ENCODE assay signal across 16 cellular contexts in the genomic region with DNA sequence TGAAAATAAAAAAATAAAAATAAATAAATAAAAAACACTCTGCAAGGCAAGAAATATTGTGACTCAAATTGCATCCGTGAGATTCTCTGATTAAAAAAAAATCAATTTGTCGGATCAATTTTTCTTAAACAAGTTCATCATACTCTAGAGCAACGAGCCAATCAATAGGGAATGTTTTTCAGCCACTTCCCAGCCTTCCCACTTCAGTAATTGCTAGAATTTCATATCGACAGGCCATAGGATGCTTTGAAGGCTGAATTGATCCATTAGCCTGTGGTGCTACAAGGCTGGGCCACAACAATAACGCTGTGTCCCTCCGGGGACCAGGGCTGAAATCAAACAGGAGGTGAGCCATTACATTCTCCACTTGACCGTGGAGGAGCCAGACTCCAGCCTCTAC.
DNase-seq lines count a peak whose midpoint lies in the region; ATAC-seq, FAIRE-seq and TF ChIP-seq lines count a peak whose summit lies in the region.
"Had no signal": no experiment of that assay in that cellular context is flagged by ENCODE, and none has a peak within 500 bp of the region (broad histone marks: within the 10 kb centered on the region; RNA-seq: fewer than 3 reads in every experiment).

No MANE protein-coding gene starts in this region.

- H3K27ac ChIP-seq in BLaER1 treated with 17β-estradiol and CSF1 and Interleukin-3, amounts not matched to agents 10 nM and 100 nM, result no peak overlapping the region
- H3K27ac ChIP-seq in keratinocyte (ENCODE audit: control insufficient read depth, insufficient read depth, low read length), result no peak overlapping the region
- no peak overlapping the region for H3K27ac ChIP-seq in trophoblast cell (ENCODE audit: low read depth, low read length)
- H3K27ac ChIP-seq: C4-2B had no signal

- H4K20me1 ChIP-seq in BLaER1 treated with 17β-estradiol and CSF1 and Interleukin-3, amounts not matched to agents 10 nM and 100 nM, result no peaks in the 10 kb centered on the region
- H4K20me1 ChIP-seq in Loucy (ENCODE audit: insufficient read depth, low read length, poor library complexity, severe bottlenecking) (no peaks in the 10 kb centered on the region), keratinocyte (ENCODE audit: control insufficient read depth, extremely low read depth, insufficient read depth, low read length) (no peaks in the 10 kb centered on the region)

- H4K91ac ChIP-seq in trophoblast cell (ENCODE audit: low read depth, low read length), result peak overlapping the region; percentile 50

- no peaks in the 10 kb centered on the region for H3F3A ChIP-seq in Loucy (ENCODE audit: low read depth)

- peak overlapping the region; percentile 69 for H2BK12ac ChIP-seq in trophoblast cell (ENCODE audit: low read length)

- H3K79me2 ChIP-seq in Loucy (ENCODE audit: insufficient read depth, low read length), result no peaks in the 10 kb centered on the region
- H3K79me2 ChIP-seq in keratinocyte (ENCODE audit: control insufficient read depth, insufficient read depth, low read length), result no peaks in the 10 kb centered on the region
- no peaks in the 10 kb centered on the region for H3K79me2 ChIP-seq in trophoblast cell (ENCODE audit: control insufficient read depth, insufficient read depth, low read length, poor library complexity)

- H3K14ac ChIP-seq in trophoblast cell (ENCODE audit: low read length), result peak overlapping the region; percentile 1

- H3K79me1 ChIP-seq in trophoblast cell (ENCODE audit: low read length), result peaks cover 13% of the 10 kb centered on the region

- H3K36me3 ChIP-seq in BLaER1 treated with 17β-estradiol and CSF1 and Interleukin-3, amounts not matched to agents 10 nM and 100 nM, result no peaks in the 10 kb centered on the region
- H3K36me3 ChIP-seq in Loucy (ENCODE audit: insufficient read depth, low read length) (no peaks in the 10 kb centered on the region), keratinocyte (ENCODE audit: control insufficient read depth in 2 of 2, extremely low read depth in 1 of 2, insufficient read depth in 2 of 2, low read length in 2 of 2) (no peaks in the 10 kb centered on the region), trophoblast cell (ENCODE audit: control insufficient read depth in 1 of 2, insufficient read depth in 2 of 2, low read length in 2 of 2) (no peaks in the 10 kb centered on the region)

- H3K4me1 ChIP-seq in BLaER1 treated with 17β-estradiol and CSF1 and Interleukin-3, amounts not matched to agents 10 nM and 100 nM, result peaks cover 14 to 75% (median 35%) of the 10 kb centered on the region in 10 experiments
- peaks cover 15% of the 10 kb centered on the region for H3K4me1 ChIP-seq in Loucy (ENCODE audit: insufficient read depth, low read length, poor library complexity, severe bottlenecking)
- H3K4me1 ChIP-seq in keratinocyte (ENCODE audit: control insufficient read depth, extremely low read depth, insufficient read depth, low read length), result peaks cover 19% of the 10 kb centered on the region
- peaks cover 12 to 19% of the 10 kb centered on the region in 2 experiments for H3K4me1 ChIP-seq in trophoblast cell (ENCODE audit: control insufficient read depth in 1 of 2, insufficient read depth in 2 of 2, low read length in 2 of 2)
- H3K4me1 ChIP-seq: Caco-2 had no signal

- no peak for ATAC-seq in HG02642 (IDR thresholded peaks at IDR 0.05; ENCODE audit: poor library complexity, unreplicated experiment)
- ATAC-seq: K562 had no signal

- no CpG with 5 or more reads among the region's 7 CpGs for WGBS in trophoblast cell (ENCODE audit: extremely low coverage, insufficient coverage, insufficient read length)

- H2AFZ ChIP-seq in Loucy (ENCODE audit: low read length) (peak overlapping the region; percentile 92), keratinocyte (ENCODE audit: control insufficient read depth, low read length) (peak overlapping the region; percentile 6), trophoblast cell (ENCODE audit: insufficient read depth, low read length, poor library complexity) (no peak overlapping the region)

- no peak overlapping the region for H3K23ac ChIP-seq in trophoblast cell (ENCODE audit: low read length)

- no peak overlapping the region for H4K12ac ChIP-seq in trophoblast cell (ENCODE audit: low read depth, low read length)

- dilution Hi-C loops in keratinocyte (cut with MboI; ENCODE audit: extremely low pct_ligation_motif_present, low sequenced_read_pairs), result no loop called here

- H3K4me2 ChIP-seq in BLaER1 treated with 17β-estradiol and CSF1 and Interleukin-3, amounts not matched to agents 10 nM and 100 nM, result peak overlapping the region in 10 of 11 experiments; percentile 30 to 76 (median 55); a peak in 19 of 22 replicates
- H3K4me2 ChIP-seq in Loucy (ENCODE audit: low read depth, low read length, poor library complexity, severe bottlenecking), result peak overlapping the region; percentile 28
- H3K4me2 ChIP-seq in keratinocyte (ENCODE audit: control insufficient read depth, extremely low read depth, insufficient read depth, low read depth, low read length), result no peak overlapping the region
- no peak overlapping the region for H3K4me2 ChIP-seq in trophoblast cell (ENCODE audit: low read length)

- no peaks in the 10 kb centered on the region for H3K27me3 ChIP-seq in BLaER1 treated with 17β-estradiol and CSF1 and Interleukin-3, amounts not matched to agents 10 nM and 100 nM
- no peaks in the 10 kb centered on the region for H3K27me3 ChIP-seq in Loucy (ENCODE audit: insufficient read depth, low read length, poor library complexity, severe bottlenecking)
- H3K27me3 ChIP-seq in keratinocyte (ENCODE audit: control insufficient read depth, extremely low read depth, insufficient read depth, low read length), result no peaks in the 10 kb centered on the region
- no peaks in the 10 kb centered on the region for H3K27me3 ChIP-seq in trophoblast cell (ENCODE audit: insufficient read depth, low read length)

- peak overlapping the region; percentile 78 for H2BK120ac ChIP-seq in trophoblast cell (ENCODE audit: insufficient read depth, low read length, poor library complexity)

- H4K8ac ChIP-seq in trophoblast cell (ENCODE audit: low read depth, low read length), result peak overlapping the region; percentile 35

- H3K18ac ChIP-seq in trophoblast cell (ENCODE audit: low read length), result no peak overlapping the region

- H3K9me3 ChIP-seq in BLaER1 treated with 17β-estradiol and CSF1 and Interleukin-3, amounts not matched to agents 10 nM and 100 nM (replicated peaks in 1 of 11), result no peaks in the 10 kb centered on the region
- H3K9me3 ChIP-seq in Loucy (ENCODE audit: insufficient read depth, low read depth, low read length) (no peaks in the 10 kb centered on the region), keratinocyte (ENCODE audit: control insufficient read depth, low read depth, low read length) (no peaks in the 10 kb centered on the region), trophoblast cell (ENCODE audit: insufficient read depth, low read depth, low read length) (no peaks in the 10 kb centered on the region)
- H3K9me3 ChIP-seq: Caco-2 had no signal

- no peaks in the 10 kb centered on the region for H3K9me1 ChIP-seq in keratinocyte (ENCODE audit: control insufficient read depth, extremely low read depth, insufficient read depth, low read length)

- TF ChIP-seq CTCF in Loucy (conservative IDR thresholded peaks at IDR 0.05; ENCODE audit: low read length) (no peak), keratinocyte (optimal IDR thresholded peaks at IDR 0.05 in 1 of 3, IDR thresholded peaks at IDR 0.05 in 1 of 3, conservative IDR thresholded peaks at IDR 0.05 in 1 of 3; ENCODE audit: extremely low read depth in 1 of 3, insufficient read depth in 2 of 3, low read length in 3 of 3) (no peak)

- no peak overlapping the region for H3K9ac ChIP-seq in BLaER1 treated with 17β-estradiol and CSF1 and Interleukin-3, amounts not matched to agents 10 nM and 100 nM
- H3K9ac ChIP-seq in Loucy (ENCODE audit: low read depth, low read length, poor library complexity, severe bottlenecking) (no peak overlapping the region), keratinocyte (ENCODE audit: control insufficient read depth, extremely low read depth, insufficient read depth, low read length) (no peak overlapping the region), trophoblast cell (ENCODE audit: low read length) (no peak overlapping the region)

- H3K4ac ChIP-seq in trophoblast cell (ENCODE audit: low read depth, low read length), result no peak overlapping the region

- H3K4me3 ChIP-seq in BLaER1 treated with 17β-estradiol and CSF1 and Interleukin-3, amounts not matched to agents 10 nM and 100 nM, result 0 out of 20 replicates have a peak overlapping the region, but pooled peaks of 1 of the 10 experiments have one; percentile 7
- no peak overlapping the region for H3K4me3 ChIP-seq in Loucy (ENCODE audit: low read length, poor library complexity, severe bottlenecking)
- H3K4me3 ChIP-seq in keratinocyte (ENCODE audit: control insufficient read depth in 2 of 3, extremely low read depth in 1 of 3, insufficient read depth in 2 of 3, low read depth in 1 of 3, low read length in 3 of 3), result no peak overlapping the region
- H3K4me3 ChIP-seq in trophoblast cell (ENCODE audit: low read depth, low read length), result no peak overlapping the region
- H3K4me3 ChIP-seq: K562 had no signal

- peak overlapping the region; percentile 60 for H2AK5ac ChIP-seq in trophoblast cell (ENCODE audit: low read length)

- H3K9me2 ChIP-seq in Loucy (replicated peaks; ENCODE audit: low read depth, low read length), result no peaks in the 10 kb centered on the region

- DNase-seq in keratinocyte (ENCODE audit: low read depth, low spot score) (no peak), trophoblast cell (no peak), inferior parietal cortex (ENCODE audit: extremely low spot score) (no peak), KG1 (lab: John Stamatoyannopoulos, UW) (no peak)
- DNase-seq: Caco-2; CD4-positive, alpha-beta T cell; DMS153; DMS79; GF-D8; H9 had no signal

- peak overlapping the region; percentile 31 for H2BK5ac ChIP-seq in trophoblast cell (ENCODE audit: low read depth, low read length, poor library complexity)

- no peak for FAIRE-seq in keratinocyte (lab: Jason Lieb, UNC)
- FAIRE-seq: H1, K562 had no signal

Comparison
In these comparisons a context has a peak if more than half of its experiments do, and no peak if none do; other contexts are left out.
1. H3K4me2 ChIP-seq: peak in BLaER1 treated with 17β-estradiol and CSF1 and Interleukin-3, amounts not matched to agents 10 nM and 100 nM (10 of 11) and Loucy (single experiment); none in keratinocyte (single experiment) and trophoblast cell (single experiment).